Comparison of ENCODE assay signal across 23 cellular contexts in the genomic region with DNA sequence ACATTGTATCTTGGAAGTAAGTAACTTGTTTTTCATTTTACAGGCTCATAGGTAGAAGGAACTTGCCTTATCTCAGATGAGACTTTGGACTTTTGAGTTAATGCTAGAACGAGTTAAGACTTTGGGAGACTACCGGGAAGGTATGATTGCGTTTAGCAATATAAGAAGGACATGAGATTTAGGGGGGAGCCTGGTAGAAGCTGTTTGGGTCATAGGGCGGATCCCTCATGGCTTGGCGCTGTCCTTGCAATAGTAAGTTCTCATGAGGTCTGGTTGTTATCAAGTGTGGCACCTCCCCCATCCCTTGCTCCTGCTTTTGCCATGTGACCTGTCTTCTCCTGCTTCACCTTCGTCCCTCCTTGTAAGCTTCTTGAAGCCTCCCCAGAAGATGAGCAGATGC.
A peak's percentile ranks its signal among the peaks of the same experiment; 100 is the strongest.
DNase-seq lines count a peak whose midpoint lies in the region; FAIRE-seq and TF ChIP-seq lines count a peak whose summit lies in the region.
"Had no signal": no experiment of that assay in that cellular context is flagged by ENCODE, and none has a peak within 500 bp of the region (broad histone marks: within the 10 kb centered on the region; RNA-seq: fewer than 3 reads in every experiment).

No MANE protein-coding gene starts in this region.

- H3K4me3 ChIP-seq in right atrium auricular region = no peak overlapping the region
- H3K4me3 ChIP-seq in esophagus muscularis mucosa = no peak overlapping the region
- H3K4me3 ChIP-seq in trophoblast cell (ENCODE audit: low read depth, low read length) = no peak overlapping the region
- H3K4me3 ChIP-seq: A549; BLaER1 treated with 17β-estradiol and CSF1 and Interleukin-3, amounts not matched to agents 10 nM and 100 nM had no signal

- no peak for TF ChIP-seq EP300 in esophagus muscularis mucosa (IDR thresholded peaks at IDR 0.05)

- H3K18ac ChIP-seq in trophoblast cell (ENCODE audit: low read length) = no peak overlapping the region

- no peaks in the 10 kb centered on the region for H3K36me3 Mint-ChIP-seq in Calu3 (ENCODE audit: insufficient read depth, unreplicated experiment)
- H3K36me3 Mint-ChIP-seq: CD14-positive monocyte had no signal

- no peak overlapping the region for H2AFZ ChIP-seq in trophoblast cell (ENCODE audit: insufficient read depth, low read length, poor library complexity)

- H3K27me3 ChIP-seq in right atrium auricular region (no peaks in the 10 kb centered on the region), esophagus muscularis mucosa (no peaks in the 10 kb centered on the region), trophoblast cell (ENCODE audit: insufficient read depth, low read length) (no peaks in the 10 kb centered on the region)
- H3K27me3 ChIP-seq: BE2C; BLaER1 treated with 17β-estradiol and CSF1 and Interleukin-3, amounts not matched to agents 10 nM and 100 nM had no signal

- H3K9ac ChIP-seq in trophoblast cell (ENCODE audit: low read length) = no peak overlapping the region
- H3K9ac ChIP-seq: BLaER1 treated with 17β-estradiol and CSF1 and Interleukin-3, amounts not matched to agents 10 nM and 100 nM had no signal

- DNase-seq in right atrium auricular region (ENCODE audit: low spot score) (peak; percentile 40), cardiac septum (ENCODE audit: low spot score) (no peak), esophagus muscularis mucosa (ENCODE audit: extremely low spot score) (peak; percentile 53), trophoblast cell (no peak), Calu3 (no peak), frontal cortex (ENCODE audit: low spot score in 2 of 2) (no peak)
- DNase-seq in activated naive CD4-positive, alpha-beta T cell (lab: John Stamatoyannopoulos, UW) = no peak
- DNase-seq: 8988T; ACHN; AML-193; BE2C; CD4-positive, alpha-beta T cell; CD8-positive, alpha-beta memory T cell; DMS53; DMS79 treated with DMSO at 0.1 percent for 48 hours; GF-D8; GOT3; H7 had no signal

- no peak overlapping the region for H4K12ac ChIP-seq in trophoblast cell (ENCODE audit: low read depth, low read length)

- no peak overlapping the region for H2AK5ac ChIP-seq in trophoblast cell (ENCODE audit: low read length)

- H3K4me3 Mint-ChIP-seq in Calu3 (ENCODE audit: low read depth, unreplicated experiment) = no peak overlapping the region
- H3K4me3 Mint-ChIP-seq: CD14-positive monocyte; CD4-positive, alpha-beta T cell; CD8-positive, alpha-beta memory T cell had no signal

- no peak overlapping the region for H3K27ac ChIP-seq in right atrium auricular region
- H3K27ac ChIP-seq in esophagus muscularis mucosa (replicated peaks in 1 of 4) = no peak overlapping the region
- H3K27ac ChIP-seq in trophoblast cell (ENCODE audit: low read depth, low read length) = no peak overlapping the region
- H3K27ac ChIP-seq: A549; BLaER1 treated with 17β-estradiol and CSF1 and Interleukin-3, amounts not matched to agents 10 nM and 100 nM had no signal

- H3K27ac Mint-ChIP-seq in Calu3 (ENCODE audit: unreplicated experiment) = no peak overlapping the region
- H3K27ac Mint-ChIP-seq: CD4-positive, alpha-beta T cell had no signal

- H3K4me1 ChIP-seq in right atrium auricular region (no peaks in the 10 kb centered on the region), esophagus muscularis mucosa (no peaks in the 10 kb centered on the region), trophoblast cell (ENCODE audit: control insufficient read depth in 1 of 2, insufficient read depth in 2 of 2, low read length in 2 of 2) (peaks cover 0 to 2% of the 10 kb centered on the region in 2 experiments)
- H3K4me1 ChIP-seq: A549, BE2C had no signal

- no peak overlapping the region for H3K4ac ChIP-seq in trophoblast cell (ENCODE audit: low read depth, low read length)

- WGBS in esophagus muscularis mucosa = 91% methylated on average over 6 of the region's 6 CpGs
- WGBS in trophoblast cell (ENCODE audit: extremely low coverage, insufficient coverage, insufficient read length) = no CpG with 5 or more reads among the region's 6 CpGs

- CTCF ChIA-PET in Calu3 (lab: Charles Lee) = no interaction called here

- H3K4me2 ChIP-seq in trophoblast cell (ENCODE audit: low read length) = no peak overlapping the region
- H3K4me2 ChIP-seq: A549; BLaER1 treated with 17β-estradiol and CSF1 and Interleukin-3, amounts not matched to agents 10 nM and 100 nM had no signal

- intact Hi-C loops in cardiac septum (cut with DNase I) = no loop called here
- intact Hi-C loops in esophagus muscularis mucosa (cut with DNase I) = no loop called here
- intact Hi-C loops in Calu3 (cut with micrococcal nuclease; ENCODE audit: unreplicated experiment) = no loop called here

- no peaks in the 10 kb centered on the region for H3K4me1 Mint-ChIP-seq in Calu3 (ENCODE audit: low read depth, unreplicated experiment)
- H3K4me1 Mint-ChIP-seq: CD14-positive monocyte; CD8-positive, alpha-beta memory T cell had no signal

- H3K14ac ChIP-seq in trophoblast cell (ENCODE audit: low read length) = no peak overlapping the region

- no peaks in the 10 kb centered on the region for H3K9me3 ChIP-seq in right atrium auricular region
- H3K9me3 ChIP-seq in esophagus muscularis mucosa = no peaks in the 10 kb centered on the region
- H3K9me3 ChIP-seq in trophoblast cell (ENCODE audit: insufficient read depth, low read depth, low read length) = no peaks in the 10 kb centered on the region
- H3K9me3 ChIP-seq: A549, BE2C had no signal

- H2BK120ac ChIP-seq in trophoblast cell (ENCODE audit: insufficient read depth, low read length, poor library complexity) = no peak overlapping the region

- peaks cover 3% of the 10 kb centered on the region for H3K9me3 Mint-ChIP-seq in Calu3 (ENCODE audit: low read depth, unreplicated experiment)
- H3K9me3 Mint-ChIP-seq: CD4-positive, alpha-beta T cell had no signal

- H2BK5ac ChIP-seq in trophoblast cell (ENCODE audit: low read depth, low read length, poor library complexity) = peak overlapping the region; percentile 21

- no peak for FAIRE-seq in frontal cortex (lab: Jason Lieb, UNC)
- FAIRE-seq: A549, GM12891, GM18507 had no signal

- no TSS peak for BruUV-seq in Calu3 (replicated peaks; lab: Mats Ljungman, UMichigan)

- no peak overlapping the region for H2BK12ac ChIP-seq in trophoblast cell (ENCODE audit: low read length)

- no peaks in the 10 kb centered on the region for H3K79me2 ChIP-seq in trophoblast cell (ENCODE audit: control insufficient read depth, insufficient read depth, low read length, poor library complexity)

- no peak overlapping the region for H4K91ac ChIP-seq in trophoblast cell (ENCODE audit: low read depth, low read length)

- TF ChIP-seq CTCF in right atrium auricular region (IDR thresholded peaks at IDR 0.05) (no peak), esophagus muscularis mucosa (IDR thresholded peaks at IDR 0.05) (no peak), Calu3 (IDR thresholded peaks at IDR 0.05; ENCODE audit: unreplicated experiment) (no peak)

- H3K79me1 ChIP-seq in trophoblast cell (ENCODE audit: low read length) = peaks cover 2% of the 10 kb centered on the region

- no peak overlapping the region for H4K8ac ChIP-seq in trophoblast cell (ENCODE audit: low read depth, low read length)

- H3K27me3 Mint-ChIP-seq in Calu3 (ENCODE audit: unreplicated experiment) = no peaks in the 10 kb centered on the region
- H3K27me3 Mint-ChIP-seq: CD4-positive, alpha-beta T cell had no signal

- TF ChIP-seq POLR2A in esophagus muscularis mucosa (IDR thresholded peaks at IDR 0.05; ENCODE audit: low read depth) = no peak

- H3K36me3 ChIP-seq in right atrium auricular region = no peaks in the 10 kb centered on the region
- no peaks in the 10 kb centered on the region for H3K36me3 ChIP-seq in esophagus muscularis mucosa
- H3K36me3 ChIP-seq in trophoblast cell (ENCODE audit: control insufficient read depth in 1 of 2, insufficient read depth in 2 of 2, low read length in 2 of 2) = no peaks in the 10 kb centered on the region
- H3K36me3 ChIP-seq: BE2C; BLaER1 treated with 17β-estradiol and CSF1 and Interleukin-3, amounts not matched to agents 10 nM and 100 nM had no signal

- no peak overlapping the region for H3K23ac ChIP-seq in trophoblast cell (ENCODE audit: low read length)

Comparison
In these comparisons a context has a peak if more than half of its experiments do, and no peak if none do; other contexts are left out.
1. DNase-seq: peak in right atrium auricular region (single experiment) and esophagus muscularis mucosa (single experiment); none in cardiac septum (single experiment), trophoblast cell (0 of 2), Calu3 (single experiment), activated naive CD4-positive, alpha-beta T cell (0 of 4) and frontal cortex (0 of 2).